In genomic region chr7:78970440-78970916, GRCh38 we compare ENCODE assay signal across 25 cellular contexts.
DNase-seq lines count a peak whose midpoint lies in the region; TF ChIP-seq lines count a peak whose summit lies in the region.
"Had no signal": no experiment of that assay in that cellular context is flagged by ENCODE, and none has a peak within 500 bp of the region (broad histone marks: within the 10 kb centered on the region; RNA-seq: fewer than 3 reads in every experiment).

No MANE protein-coding gene starts in this region.

- no peaks in the 10 kb centered on the region for H3K9me3 ChIP-seq in breast epithelium
- H3K9me3 ChIP-seq: BE2C, heart left ventricle, neutrophil, right lobe of liver had no signal

- no peak for TF ChIP-seq POLR2A in breast epithelium (IDR thresholded peaks at IDR 0.05)

- H3K4me3 ChIP-seq in breast epithelium: no peak overlapping the region
- H3K4me3 ChIP-seq: heart left ventricle, PC-9, right lobe of liver had no signal

- H3K36me3 ChIP-seq in breast epithelium: no peaks in the 10 kb centered on the region
- H3K36me3 ChIP-seq: BE2C, heart left ventricle, neutrophil, right lobe of liver had no signal

- no peak for TF ChIP-seq CTCF in breast epithelium (IDR thresholded peaks at IDR 0.05)

- DNase-seq in EL: peak; percentile 54
- peak; percentile 35 for DNase-seq in M059J (ENCODE audit: low read depth)
- peak; percentile 26 for DNase-seq in dedifferentiated amniotic fluid mesenchymal stem cell (ENCODE audit: extremely low spot score)
- peak; percentile 8 for DNase-seq in iris pigment epithelial cell (ENCODE audit: low read depth)
- DNase-seq in T-helper 1 cell: no peak
- DNase-seq in NCI-H748 treated with DMSO at 0.1 percent for 48 hours (lab: John Stamatoyannopoulos, UW): no peak
- DNase-seq in activated CD4-positive, CD25-positive, alpha-beta regulatory T cell (lab: John Stamatoyannopoulos, UW): no peak
- no peak for DNase-seq in breast epithelium (ENCODE audit: low spot score in 2 of 2)
- DNase-seq: activated CD4-positive, alpha-beta T cell treated with anti-CD3 and anti-CD28 coated beads for 48 hours; activated naive CD4-positive, alpha-beta T cell treated with anti-CD3 and anti-CD28 coated beads, Interleukin-2, amount 10 ng/mL, durations not matched to agents 7 days and 5 days; BE2C; CD8-positive, alpha-beta memory T cell; heart left ventricle; NCI-H1048; NCI-H1694; NCI-H2171; NCI-H510A; NK-92 treated with Interleukin-12 subunit alpha and Interleukin-12 subunit beta, amount 100 ng/mL, for 24 hours; PC-9; right lobe of liver; stimulated activated CD4-positive, alpha-beta T cell treated with anti-CD3 and anti-CD28 coated beads, Interleukin-15, amount 100 ng/mL, for 24 hours; substantia nigra; trophoblast cell had no signal

- H3K27me3 ChIP-seq in breast epithelium: no peaks in the 10 kb centered on the region
- H3K27me3 ChIP-seq: BE2C, heart left ventricle, neutrophil, right lobe of liver had no signal

- no peaks in the 10 kb centered on the region for H3K4me1 ChIP-seq in breast epithelium
- H3K4me1 ChIP-seq: BE2C, heart left ventricle, right lobe of liver had no signal

- no peak overlapping the region for H3K27ac ChIP-seq in breast epithelium
- H3K27ac ChIP-seq: epithelial cell of prostate, heart left ventricle, neutrophil, PC-9, right lobe of liver had no signal

- intact Hi-C loops in breast epithelium (cut with DNase I; ENCODE audit: low total_unique reads): no loop called here

Comparison
In these comparisons a context has a peak if more than half of its experiments do, and no peak if none do; other contexts are left out.
1. DNase-seq: peak in EL (single experiment), M059J (single experiment), dedifferentiated amniotic fluid mesenchymal stem cell (single experiment) and iris pigment epithelial cell (single experiment); none in T-helper 1 cell (0 of 5), NCI-H748 treated with DMSO at 0.1 percent for 48 hours (single experiment), activated CD4-positive, CD25-positive, alpha-beta regulatory T cell (0 of 4) and breast epithelium (0 of 2).